ENCODE assay signal across 14 cellular contexts in genomic region chr5:157371655-157372471, GRCh38.
A peak's percentile ranks its signal among the peaks of the same experiment; 100 is the strongest.
DNase-seq lines count a peak whose midpoint lies in the region; ATAC-seq, FAIRE-seq and TF ChIP-seq lines count a peak whose summit lies in the region.
"Had no signal": no experiment of that assay in that cellular context is flagged by ENCODE, and none has a peak within 500 bp of the region (broad histone marks: within the 10 kb centered on the region; RNA-seq: fewer than 3 reads in every experiment).

No MANE protein-coding gene starts in this region.

- 0 out of 5 replicates have a peak, but pooled peaks cover 0 to 3% of the 10 kb centered on the region in 2 experiments for H3K36me3 ChIP-seq in HepG2 (replicated peaks in 1 of 2; ENCODE audit: control insufficient read depth in 1 of 2, insufficient read depth in 2 of 2, low read length in 2 of 2)
- H3K36me3 ChIP-seq in right lobe of liver, result peaks cover 0 to 2% (median 0%) of the 10 kb centered on the region in 4 donors
- H3K36me3 ChIP-seq in adipocyte (ENCODE audit: control insufficient read depth, insufficient read depth, low read length, severe bottlenecking), result no peaks in the 10 kb centered on the region
- no peaks in the 10 kb centered on the region for H3K36me3 ChIP-seq in vagina
- H3K36me3 ChIP-seq: pancreas, thoracic aorta had no signal

- FAIRE-seq in HepG2 (lab: Jason Lieb, UNC) (no peak), islet of Langerhans (lab: Jason Lieb, UNC) (peak; percentile 53)
- FAIRE-seq: GM12878, pancreas, TTC549 had no signal

- H3K9ac ChIP-seq in HepG2 (ENCODE audit: insufficient read depth, low read depth, low read length), result no peak overlapping the region
- no peak overlapping the region for H3K9ac ChIP-seq in adipocyte (ENCODE audit: low read length)

- TF ChIP-seq EP300 in HepG2 (IDR thresholded peaks at IDR 0.05; ENCODE audit: low read depth in 2 of 2, low read length in 2 of 2) (no peak), HepG2 (CRISPR knock-in tag; IDR thresholded peaks at IDR 0.05; ENCODE audit: borderline replicate concordance) (no peak)

- no peak overlapping the region for H2AFZ ChIP-seq in HepG2 (ENCODE audit: low read length)

- TF ChIP-seq RAD21 in HepG2 (CRISPR knock-in tag; IDR thresholded peaks at IDR 0.05), result no peak

- no peaks in the 10 kb centered on the region for H4K20me1 ChIP-seq in HepG2 (ENCODE audit: insufficient read depth, low read length)

- DNase-seq in HepG2 (ENCODE audit: low spot score), result no peak
- DNase-seq in right lobe of liver, result no peak
- peak; percentile 17 for DNase-seq in adipocyte (ENCODE audit: low read depth)
- DNase-seq in vagina (ENCODE audit: extremely low spot score in 2 of 2), result no peak
- no peak for DNase-seq in SHP77 treated with DMSO at 0.1 percent for 48 hours (lab: John Stamatoyannopoulos, UW)
- DNase-seq: amygdala, pancreas, Right ventricle myocardium superior had no signal

- TF ChIP-seq POLR2A in HepG2 (IDR thresholded peaks at IDR 0.05; ENCODE audit: insufficient read depth in 1 of 2, low read depth in 2 of 2, low read length in 2 of 2) (no peak), right lobe of liver (IDR thresholded peaks at IDR 0.05) (no peak), vagina (IDR thresholded peaks at IDR 0.05) (no peak)

- TF ChIP-seq CTCF in HepG2 (CRISPR knock-in tag; IDR thresholded peaks at IDR 0.05) (no peak), right lobe of liver (IDR thresholded peaks at IDR 0.05) (no peak), vagina (IDR thresholded peaks at IDR 0.05) (no peak)

- intact Hi-C loops in HepG2 (cut with micrococcal nuclease; ENCODE audit: unreplicated experiment), result no loop called here
- intact Hi-C loops in right lobe of liver (cut with DNase I), result no loop called here
- intact Hi-C loops in vagina (cut with DNase I), result loop anchor here (1.0 kb wide), 1 partner anchor 12 kb away; no protein-coding TSS in a partner anchor

- H3K4me3 ChIP-seq in HepG2 (replicated peaks in 1 of 3; ENCODE audit: insufficient read depth in 1 of 3, low read depth in 2 of 3, low read length in 3 of 3) (no peak overlapping the region), right lobe of liver (no peak overlapping the region), adipocyte (ENCODE audit: low read length) (no peak overlapping the region), vagina (no peak overlapping the region)
- H3K4me3 ChIP-seq: GM12878, pancreas, thoracic aorta had no signal

- H3K27me3 ChIP-seq in HepG2 (ENCODE audit: control insufficient read depth in 1 of 2, insufficient read depth in 2 of 2, low read length in 2 of 2) (no peaks in the 10 kb centered on the region), right lobe of liver (no peaks in the 10 kb centered on the region), adipocyte (replicated peaks; ENCODE audit: control insufficient read depth, insufficient read depth, low read length) (no peaks in the 10 kb centered on the region), vagina (no peaks in the 10 kb centered on the region)
- H3K27me3 ChIP-seq: pancreas had no signal

- CTCF ChIA-PET in HepG2 (lab: Yijun Ruan, JAX; ENCODE audit: low intra/inter-chr PET ratio, low total read pairs), result no interaction called here

- H3K27ac ChIP-seq in HepG2 (ENCODE audit: extremely low read length, insufficient read depth, low read length) (no peak overlapping the region), right lobe of liver (no peak overlapping the region), vagina (peak overlapping the region; percentile 10)
- H3K27ac ChIP-seq: pancreas had no signal

- ATAC-seq in HepG2 (no peak), right lobe of liver (no peak), GM18909 (IDR thresholded peaks at IDR 0.05; ENCODE audit: poor library complexity, unreplicated experiment) (no peak), GM19035 (IDR thresholded peaks at IDR 0.05; ENCODE audit: unreplicated experiment) (no peak)
- ATAC-seq: GM12878, pancreas had no signal

- H3K79me2 ChIP-seq in HepG2 (ENCODE audit: insufficient read depth, low read length), result no peaks in the 10 kb centered on the region

- H3K9me3 ChIP-seq in HepG2 (ENCODE audit: low read length) (no peaks in the 10 kb centered on the region), right lobe of liver (no peaks in the 10 kb centered on the region), adipocyte (ENCODE audit: control insufficient read depth, low read length) (no peaks in the 10 kb centered on the region), vagina (no peaks in the 10 kb centered on the region)
- H3K9me3 ChIP-seq: pancreas, thoracic aorta had no signal

- POLR2A ChIA-PET in HepG2 (lab: Yijun Ruan, JAX), result no interaction called here

- in situ Hi-C loops in HepG2 (cut with HindIII; ENCODE audit: extremely low pct_ligation_motif_present, low pct_unique_long_range_greater_than_20kb), result no loop called here

- WGBS in HepG2 (ENCODE audit: low lambda C conversion rate), result 93% methylated on average over 5 of the region's 5 CpGs
- 90% methylated on average over 5 of the region's 5 CpGs for WGBS in right lobe of liver (ENCODE audit: insufficient coverage, low coverage, low lambda C conversion rate, missing lambda C conversion rate)

- BruUV-seq in HepG2 (replicated peaks; lab: Mats Ljungman, UMichigan), result no TSS peak

- no peak overlapping the region for H3K4me2 ChIP-seq in HepG2 (ENCODE audit: low read depth, low read length)

- H3K4me1 ChIP-seq in HepG2 (ENCODE audit: insufficient read depth, low read length) (no peaks in the 10 kb centered on the region), right lobe of liver (no peaks in the 10 kb centered on the region), adipocyte (ENCODE audit: control insufficient read depth, insufficient read depth, low read length) (peaks cover 12% of the 10 kb centered on the region), vagina (no peaks in the 10 kb centered on the region)
- H3K4me1 ChIP-seq: pancreas had no signal

TF ChIP-seq in HepG2, 621 proteins besides CTCF, POLR2A, EP300 and RAD21:
- TF ChIP-seq CREB3 (CRISPR knock-in tag; IDR thresholded peaks at IDR 0.05), result no peak
- peak; percentile 67 to 81; a peak in 3 of 4 replicates for TF ChIP-seq MAFK (conservative IDR thresholded peaks at IDR 0.05 in 1 of 2, IDR thresholded peaks at IDR 0.05 in 1 of 2; ENCODE audit: low read length in 2 of 2)
- peak; percentile 70 for TF ChIP-seq MAFF (IDR thresholded peaks at IDR 0.05; ENCODE audit: low read depth, low read length)
